ENCODE assay signal across 19 cellular contexts in the genomic region with DNA sequence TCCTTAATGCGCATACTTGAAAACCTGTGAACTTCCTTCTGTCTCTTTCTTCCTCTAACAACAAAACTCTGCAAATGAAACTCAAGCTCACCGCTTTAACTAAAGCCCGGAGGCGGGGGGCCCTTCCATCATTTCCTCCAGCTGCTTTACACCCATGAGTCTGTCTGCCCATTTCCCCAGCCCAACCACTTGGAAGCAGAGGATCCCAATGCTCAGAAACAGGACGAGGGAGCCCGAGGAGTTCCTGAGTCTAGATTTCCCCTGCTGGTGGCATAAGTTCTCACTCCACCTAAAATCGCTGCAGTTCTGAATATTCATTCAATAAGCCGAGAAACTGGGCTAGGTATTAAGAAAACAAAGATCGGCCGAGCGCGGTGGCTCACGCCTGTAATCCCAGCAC.
DNase-seq lines count a peak whose midpoint lies in the region; ATAC-seq and TF ChIP-seq lines count a peak whose summit lies in the region.
"Had no signal": no experiment of that assay in that cellular context is flagged by ENCODE, and none has a peak within 500 bp of the region (broad histone marks: within the 10 kb centered on the region; RNA-seq: fewer than 3 reads in every experiment).

No MANE protein-coding gene starts in this region.

- DNase-seq in HAP-1 (ENCODE audit: low spot score in 2 of 2) (peak; percentile 5 to 61), brain microvascular endothelial cell (no peak), iPS-NIHi11 (ENCODE audit: low spot score) (peak; percentile 44), HUDEP-2 (lab: John Stamatoyannopoulos, UW; ENCODE audit: unreplicated experiment in 76 of 76) (no peak)
- no peak for DNase-seq in stimulated activated naive CD4-positive, alpha-beta T cell treated with Interleukin-2 at 50 U/mL for 16 hours (lab: John Stamatoyannopoulos, UW)
- DNase-seq: BE2C; CD4-positive, alpha-beta memory T cell; DND-41; KG1; NCI-H1092; NCI-H1694; NCI-H2107; NCI-H345; NCI-H526 treated with DMSO at 0.1 percent for 48 hours; OCI-M1 had no signal

- H3K27me3 ChIP-seq in HAP-1 (ENCODE audit: low read depth): no peaks in the 10 kb centered on the region
- H3K27me3 ChIP-seq in brain microvascular endothelial cell (replicated peaks): no peaks in the 10 kb centered on the region
- H3K27me3 ChIP-seq: BE2C, SJCRH30 had no signal

- no peak overlapping the region for H3K27ac ChIP-seq in brain microvascular endothelial cell
- H3K27ac ChIP-seq: RWPE1, SJCRH30 had no signal

- peaks cover 19% of the 10 kb centered on the region for H3K4me1 ChIP-seq in HAP-1
- H3K4me1 ChIP-seq: BE2C, SJCRH30 had no signal

- peak; percentile 13 for TF ChIP-seq CTCF in brain microvascular endothelial cell (IDR thresholded peaks at IDR 0.05; ENCODE audit: low read depth, low read length, missing control alignments)

- in situ Hi-C loops in HAP-1 (cut with MboI; ENCODE audit: low sequenced_read_pairs) (no loop called here), brain microvascular endothelial cell (cut with HindIII; ENCODE audit: low pct_ligation_motif_present, low sequenced_read_pairs) (no loop called here)

- H3K4me3 ChIP-seq in HAP-1 (no peak overlapping the region), brain microvascular endothelial cell (ENCODE audit: low read depth, low read length) (no peak overlapping the region)
- H3K4me3 ChIP-seq: SJCRH30 had no signal

- H3K9me3 ChIP-seq in HAP-1: no peaks in the 10 kb centered on the region
- H3K9me3 ChIP-seq: BE2C, SJCRH30 had no signal

- H3K36me3 ChIP-seq in HAP-1 (replicated peaks) (no peaks in the 10 kb centered on the region), brain microvascular endothelial cell (replicated peaks) (no peaks in the 10 kb centered on the region)
- H3K36me3 ChIP-seq: SJCRH30 had no signal

- ATAC-seq in HG02759 (IDR thresholded peaks at IDR 0.05; ENCODE audit: unreplicated experiment) (no peak), GM18907 (IDR thresholded peaks at IDR 0.05; ENCODE audit: unreplicated experiment) (no peak)

Comparison
In these comparisons a context has a peak if more than half of its experiments do, and no peak if none do; other contexts are left out.
1. DNase-seq: peak in HAP-1 (2 of 2) and iPS-NIHi11 (single experiment); none in brain microvascular endothelial cell (single experiment), stimulated activated naive CD4-positive, alpha-beta T cell treated with Interleukin-2 at 50 U/mL for 16 hours (single experiment) and HUDEP-2 (0 of 76).